In genomic region chr4:1552451-1552850, GRCh38 we compare ENCODE assay signal across 34 cellular contexts.
"Had no signal": no experiment of that assay in that cellular context is flagged by ENCODE, and none has a peak within 500 bp of the region (broad histone marks: within the 10 kb centered on the region; RNA-seq: fewer than 3 reads in every experiment).

No MANE protein-coding gene starts in this region.

- H3K4me3 ChIP-seq: MG63 had no signal

- H3K9me3 ChIP-seq: MG63 had no signal

- DNase-seq: Karpas-422, Kasumi-1, MG63, MM.1S, MV-4-11, NCI-H1048, NCI-H1092, NCI-H1092 treated with DMSO at 0.1 percent for 48 hours, NCI-H1105, NCI-H1105 treated with DMSO at 0.1 percent for 48 hours, NCI-H1417, NCI-H1417 treated with DMSO at 0.1 percent for 48 hours, NCI-H1436, NCI-H1436 treated with DMSO at 0.1 percent for 48 hours, NCI-H146, NCI-H1694, NCI-H1694 treated with DMSO at 0.1 percent for 48 hours, NCI-H187, NCI-H187 treated with DMSO at 0.1 percent for 48 hours, NCI-H1930, NCI-H2029, NCI-H2029 treated with DMSO at 0.1 percent for 48 hours, NCI-H2081, NCI-H2081 treated with DMSO at 0.1 percent for 48 hours, NCI-H2107, NCI-H2171, NCI-H2171 treated with DMSO at 0.1 percent for 48 hours, NCI-H2227 treated with DMSO at 0.1 percent for 48 hours, NCI-H226, NCI-H345, NCI-H446, NCI-H446 treated with DMSO at 0.1 percent for 48 hours, NCI-H510A, NCI-H510A treated with DMSO at 0.1 percent for 48 hours had no signal

- H3K36me3 ChIP-seq: MG63 had no signal
